ENCODE assay signal across 9 cellular contexts in genomic region chr22:42688241-42688913, GRCh38. TPM values are rescaled to one million over a fixed set of nuclear protein-coding genes. Genes with fewer than 3 reads are reported as not detected.
DNase-seq lines count a peak whose midpoint lies in the region; ATAC-seq, FAIRE-seq and TF ChIP-seq lines count a peak whose summit lies in the region.
"Had no signal": no experiment of that assay in that cellular context is flagged by ENCODE, and none has a peak within 500 bp of the region (broad histone marks: within the 10 kb centered on the region; RNA-seq: fewer than 3 reads in every experiment).

No MANE protein-coding gene starts in this region.

- H3K4me3 Mint-ChIP-seq in activated naive CD4-positive, alpha-beta T cell treated with anti-CD3 and anti-CD28 coated beads, Interleukin-2, amount 10 ng/mL, durations not matched to agents 7 days and 5 days: no peak overlapping the region

- no peaks in the 10 kb centered on the region for H3K9me3 ChIP-seq in HepG2 (ENCODE audit: low read length)
- H3K9me3 ChIP-seq in thyroid gland: no peaks in the 10 kb centered on the region

- H3K79me2 ChIP-seq in HepG2 (ENCODE audit: insufficient read depth, low read length): no peaks in the 10 kb centered on the region

- H3K4me3 ChIP-seq in HepG2 (replicated peaks in 1 of 3; ENCODE audit: insufficient read depth in 1 of 3, low read depth in 2 of 3, low read length in 3 of 3): peak overlapping the region; percentile 32 to 60 (median 50)
- H3K4me3 ChIP-seq in thyroid gland (replicated peaks in 1 of 3): no peak overlapping the region

- H3K36me3 Mint-ChIP-seq in activated naive CD4-positive, alpha-beta T cell treated with anti-CD3 and anti-CD28 coated beads, Interleukin-2, amount 10 ng/mL, durations not matched to agents 7 days and 5 days: no peaks in the 10 kb centered on the region

- H3K27ac ChIP-seq in cingulate gyrus (ENCODE audit: low read depth, low read length) (peak overlapping the region; percentile 72), HepG2 (ENCODE audit: extremely low read length, insufficient read depth, low read length) (no peak overlapping the region), thyroid gland (peak overlapping the region; percentile 53 to 93 (median 85))
- H3K27ac ChIP-seq: HL-60 had no signal

- CTCF ChIA-PET in HepG2 (lab: Yijun Ruan, JAX; ENCODE audit: low intra/inter-chr PET ratio, low total read pairs): no interaction called here
- CTCF ChIA-PET in activated naive CD4-positive, alpha-beta T cell treated with anti-CD3 and anti-CD28 coated beads, Interleukin-2, amount 10 ng/mL, durations not matched to agents 7 days and 5 days (lab: Charles Lee): no interaction called here

- no peak overlapping the region for H2AFZ ChIP-seq in HepG2 (ENCODE audit: low read length)

- intact Hi-C loops in HepG2 (cut with micrococcal nuclease; ENCODE audit: unreplicated experiment): no loop called here
- intact Hi-C loops in thyroid gland (cut with DNase I): no loop called here

- no peaks in the 10 kb centered on the region for H3K36me3 ChIP-seq in HepG2 (replicated peaks in 1 of 2; ENCODE audit: control insufficient read depth in 1 of 2, insufficient read depth in 2 of 2, low read length in 2 of 2)
- peaks cover 7% of the 10 kb centered on the region in 2 donors for H3K36me3 ChIP-seq in thyroid gland

- peak; percentile 78 for ATAC-seq in HepG2
- ATAC-seq in GM21825 (IDR thresholded peaks at IDR 0.05; ENCODE audit: unreplicated experiment): no peak
- no peak for ATAC-seq in HG03159 (IDR thresholded peaks at IDR 0.05; ENCODE audit: unreplicated experiment)

- no TSS peak for BruUV-seq in HepG2 (replicated peaks; lab: Mats Ljungman, UMichigan)

- DNase-seq in EL (peak; percentile 91), NCI-H345 (lab: John Stamatoyannopoulos, UW) (peak; percentile 67), HepG2 (ENCODE audit: low spot score) (peak; percentile 57), thyroid gland (peak; percentile 91 to 92)
- DNase-seq in activated naive CD4-positive, alpha-beta T cell treated with anti-CD3 and anti-CD28 coated beads, Interleukin-2, amount 10 ng/mL, durations not matched to agents 7 days and 5 days: no peak

- H3K27ac Mint-ChIP-seq in activated naive CD4-positive, alpha-beta T cell treated with anti-CD3 and anti-CD28 coated beads, Interleukin-2, amount 10 ng/mL, durations not matched to agents 7 days and 5 days: no peak overlapping the region

- TF ChIP-seq POLR2A in HepG2 (IDR thresholded peaks at IDR 0.05; ENCODE audit: insufficient read depth in 1 of 2, low read depth in 2 of 2, low read length in 2 of 2) (no peak), thyroid gland (IDR thresholded peaks at IDR 0.05) (peak in 1 of 2 donors; percentile 54)

- H4K20me1 ChIP-seq in HepG2 (ENCODE audit: insufficient read depth, low read length): no peaks in the 10 kb centered on the region

- FAIRE-seq in HepG2 (lab: Jason Lieb, UNC): peak; percentile 76

- peaks cover 21% of the 10 kb centered on the region for H3K27me3 Mint-ChIP-seq in activated naive CD4-positive, alpha-beta T cell treated with anti-CD3 and anti-CD28 coated beads, Interleukin-2, amount 10 ng/mL, durations not matched to agents 7 days and 5 days

- in situ Hi-C loops in HepG2 (cut with HindIII; ENCODE audit: extremely low pct_ligation_motif_present, low pct_unique_long_range_greater_than_20kb): no loop called here

- no peaks in the 10 kb centered on the region; a peak in 1 of 5 replicates for H3K27me3 ChIP-seq in HepG2 (ENCODE audit: control insufficient read depth in 1 of 2, insufficient read depth in 2 of 2, low read length in 2 of 2)
- no peaks in the 10 kb centered on the region for H3K27me3 ChIP-seq in thyroid gland

- TF ChIP-seq CTCF in HepG2 (CRISPR knock-in tag; IDR thresholded peaks at IDR 0.05) (peak; percentile 26; the same call in 1 of the 2 replicates), thyroid gland (IDR thresholded peaks at IDR 0.05) (no peak)

- H3K4me1 ChIP-seq in HepG2 (ENCODE audit: insufficient read depth, low read length): peaks cover 54% of the 10 kb centered on the region
- H3K4me1 ChIP-seq in thyroid gland: peaks cover 35 to 63% of the 10 kb centered on the region in 2 donors

- H3K4me2 ChIP-seq in HepG2 (ENCODE audit: low read depth, low read length): peak overlapping the region; percentile 86

- H3K9ac ChIP-seq in HepG2 (ENCODE audit: insufficient read depth, low read depth, low read length): peak overlapping the region; percentile 41; the same call in 1 of the 2 replicates

- H3K9me3 Mint-ChIP-seq in activated naive CD4-positive, alpha-beta T cell treated with anti-CD3 and anti-CD28 coated beads, Interleukin-2, amount 10 ng/mL, durations not matched to agents 7 days and 5 days: no peaks in the 10 kb centered on the region

- no peak for TF ChIP-seq RAD21 in HepG2 (CRISPR knock-in tag; IDR thresholded peaks at IDR 0.05)

- 3% methylated on average over 10 of the region's 19 CpGs for WGBS in HepG2 (ENCODE audit: low lambda C conversion rate)
- WGBS in thyroid gland, 2 donors: 9 to 24% methylated on average over 12 of the region's 19 CpGs

- no peaks in the 10 kb centered on the region for H3K4me1 Mint-ChIP-seq in activated naive CD4-positive, alpha-beta T cell treated with anti-CD3 and anti-CD28 coated beads, Interleukin-2, amount 10 ng/mL, durations not matched to agents 7 days and 5 days

- POLR2A ChIA-PET in HepG2 (lab: Yijun Ruan, JAX): interaction anchor here (1.2 to 3.7 kb wide), 6 partner anchors 9 to 73 kb away, joined by 3 to 16 read pairs (median 7); partner anchors contain the start of genes CYB5R3 and POLDIP3

- TF ChIP-seq EP300 in HepG2 (IDR thresholded peaks at IDR 0.05; ENCODE audit: low read depth in 2 of 2, low read length in 2 of 2): peak in 1 of 2 experiments; percentile 61; a peak in 1 of 4 replicates
- peak; percentile 10; the same call in 1 of the 2 replicates for TF ChIP-seq EP300 in HepG2 (CRISPR knock-in tag; IDR thresholded peaks at IDR 0.05; ENCODE audit: borderline replicate concordance)

RNA-seq across cellular contexts. Expression of gene A4GALT, which starts 32.3 kb away (rescaled TPM):
- total RNA-seq in HepG2 (2016; rRNA removed; fragmentation: Illumina TruSeq; extraction: Trizol) (0.09 TPM in 1 of 2 replicates, not detected in the other), thyroid gland (10 to 100 TPM; 12.6 to 23.9 (median 18.0) TPM)
- total RNA-seq in HepG2 (2016; cell fraction: cytosol; rRNA removed; fragmentation: Illumina TruSeq; extraction: Trizol; ENCODE audit: low read depth): not detected in 2 replicates
- not detected in 2 replicates for total RNA-seq in HepG2 (2016; cell fraction: insoluble cytoplasmic fraction; rRNA removed; fragmentation: Illumina TruSeq; extraction: Trizol)
- total RNA-seq in HepG2 (2016; cell fraction: membrane; rRNA removed; fragmentation: Illumina TruSeq; extraction: Trizol): not detected in 2 replicates
- not detected in 2 replicates for total RNA-seq in HepG2 (2016; cell fraction: nucleus; rRNA removed; fragmentation: Illumina TruSeq; extraction: Trizol)
- polyA plus RNA-seq in HepG2 (2011; rRNA removed): 1.1 and 2.7 TPM in 2 replicates
- polyA plus RNA-seq in HepG2 (2011; cell fraction: cytosol; rRNA removed): 2.5 and 4.5 TPM in 2 replicates
- polyA plus RNA-seq in HepG2 (2011; cell fraction: nucleus; rRNA removed): 3.2 and 3.6 TPM in 2 replicates
- polyA plus RNA-seq in HepG2 (2012): 0.74 and 1.8 TPM in 2 replicates
- polyA plus RNA-seq in HepG2 (2016; cell fraction: cytosol; fragmentation: Illumina TruSeq; extraction: Trizol; ENCODE audit: low read depth): not detected in 2 replicates
- 0.15 TPM in 1 of 2 replicates, not detected in the other for polyA plus RNA-seq in HepG2 (2016; cell fraction: insoluble cytoplasmic fraction; fragmentation: Illumina TruSeq; extraction: Trizol; ENCODE audit: low read depth)
- polyA plus RNA-seq in HepG2 (2016; cell fraction: membrane; fragmentation: Illumina TruSeq; extraction: Trizol; ENCODE audit: low read depth): 0.09 TPM in 1 of 2 replicates, not detected in the other
- not detected in 2 replicates for polyA plus RNA-seq in HepG2 (2016; cell fraction: nucleus; fragmentation: Illumina TruSeq; extraction: Trizol; ENCODE audit: insufficient read depth, low read depth)
- polyA minus RNA-seq in HepG2 (2011; rRNA and poly(A)+ RNA removed; ENCODE audit: low replicate concordance): 7.6 and 7.8 TPM in 2 replicates
- polyA minus RNA-seq in HepG2 (2011; cell fraction: cytosol; rRNA and poly(A)+ RNA removed): 1.5 and 2.5 TPM in 2 replicates
- 2.1 and 2.9 TPM in 2 replicates for polyA minus RNA-seq in HepG2 (2011; cell fraction: nucleus; rRNA and poly(A)+ RNA removed)

RNA-seq across cellular contexts. Expression of gene CYB5R3, which starts 39.2 kb away (rescaled TPM):
- 31.5 and 32.4 TPM in 2 replicates for total RNA-seq in HepG2 (2016; rRNA removed; fragmentation: Illumina TruSeq; extraction: Trizol)
- total RNA-seq in HepG2 (2016; cell fraction: cytosol; rRNA removed; fragmentation: Illumina TruSeq; extraction: Trizol; ENCODE audit: low read depth): 9.5 and 9.9 TPM in 2 replicates
- total RNA-seq in HepG2 (2016; cell fraction: insoluble cytoplasmic fraction; rRNA removed; fragmentation: Illumina TruSeq; extraction: Trizol): 27.7 and 33.5 TPM in 2 replicates
- 19.2 and 24.7 TPM in 2 replicates for total RNA-seq in HepG2 (2016; cell fraction: membrane; rRNA removed; fragmentation: Illumina TruSeq; extraction: Trizol)
- total RNA-seq in HepG2 (2016; cell fraction: nucleus; rRNA removed; fragmentation: Illumina TruSeq; extraction: Trizol): 26.9 and 30.5 TPM in 2 replicates
- polyA plus RNA-seq in HepG2 (2011; rRNA removed): 305 and 347 TPM in 2 replicates
- 171 and 227 TPM in 2 replicates for polyA plus RNA-seq in HepG2 (2011; cell fraction: cytosol; rRNA removed)
- 180 and 209 TPM in 2 replicates for polyA plus RNA-seq in HepG2 (2011; cell fraction: nucleus; rRNA removed)
- polyA plus RNA-seq in HepG2 (2012): 258 and 265 TPM in 2 replicates
- 41.8 and 43.2 TPM in 2 replicates for polyA plus RNA-seq in HepG2 (2016; cell fraction: cytosol; fragmentation: Illumina TruSeq; extraction: Trizol; ENCODE audit: low read depth)
- 103 and 141 TPM in 2 replicates for polyA plus RNA-seq in HepG2 (2016; cell fraction: insoluble cytoplasmic fraction; fragmentation: Illumina TruSeq; extraction: Trizol; ENCODE audit: low read depth)
- polyA plus RNA-seq in HepG2 (2016; cell fraction: membrane; fragmentation: Illumina TruSeq; extraction: Trizol; ENCODE audit: low read depth): 69.2 and 69.5 TPM in 2 replicates
- 118 and 123 TPM in 2 replicates for polyA plus RNA-seq in HepG2 (2016; cell fraction: nucleus; fragmentation: Illumina TruSeq; extraction: Trizol; ENCODE audit: insufficient read depth, low read depth)
- 63.4 and 306 TPM in 2 replicates for polyA minus RNA-seq in HepG2 (2011; rRNA and poly(A)+ RNA removed; ENCODE audit: low replicate concordance)
- 173 and 208 TPM in 2 replicates for polyA minus RNA-seq in HepG2 (2011; cell fraction: cytosol; rRNA and poly(A)+ RNA removed)
- 50.5 and 63.4 TPM in 2 replicates for polyA minus RNA-seq in HepG2 (2011; cell fraction: nucleus; rRNA and poly(A)+ RNA removed)
- total RNA-seq in thyroid gland: 100 to 1,000 TPM in 1 of 4 donors, 10 to 100 TPM in 3; 52.6 to 120 (median 75.5) TPM

RNA-seq across cellular contexts. Expression of gene ATP5MGL, which starts 48.0 kb away (rescaled TPM):
- total RNA-seq in HepG2 (2016; rRNA removed; fragmentation: Illumina TruSeq; extraction: Trizol) (0.97 TPM in 1 of 2 replicates, not detected in the other), thyroid gland (not detected)
- total RNA-seq in HepG2 (2016; cell fraction: cytosol; rRNA removed; fragmentation: Illumina TruSeq; extraction: Trizol; ENCODE audit: low read depth): 0.35 TPM in 1 of 2 replicates, not detected in the other
- 0.58 TPM in 1 of 2 replicates, not detected in the other for total RNA-seq in HepG2 (2016; cell fraction: insoluble cytoplasmic fraction; rRNA removed; fragmentation: Illumina TruSeq; extraction: Trizol)
- total RNA-seq in HepG2 (2016; cell fraction: membrane; rRNA removed; fragmentation: Illumina TruSeq; extraction: Trizol): not detected in 2 replicates
- 0.69 and 1.2 TPM in 2 replicates for total RNA-seq in HepG2 (2016; cell fraction: nucleus; rRNA removed; fragmentation: Illumina TruSeq; extraction: Trizol)
- polyA plus RNA-seq in HepG2 (2011; rRNA removed): 0.40 and 0.50 TPM in 2 replicates
- not detected in 2 replicates for polyA plus RNA-seq in HepG2 (2011; cell fraction: cytosol; rRNA removed)
- 0.40 and 1.1 TPM in 2 replicates for polyA plus RNA-seq in HepG2 (2011; cell fraction: nucleus; rRNA removed)
- polyA plus RNA-seq in HepG2 (2012): 0.21 TPM in 1 of 2 replicates, not detected in the other
- polyA plus RNA-seq in HepG2 (2016; cell fraction: cytosol; fragmentation: Illumina TruSeq; extraction: Trizol; ENCODE audit: low read depth): not detected in 2 replicates
- not detected in 2 replicates for polyA plus RNA-seq in HepG2 (2016; cell fraction: insoluble cytoplasmic fraction; fragmentation: Illumina TruSeq; extraction: Trizol; ENCODE audit: low read depth)
- polyA plus RNA-seq in HepG2 (2016; cell fraction: membrane; fragmentation: Illumina TruSeq; extraction: Trizol; ENCODE audit: low read depth): not detected in 2 replicates
- polyA plus RNA-seq in HepG2 (2016; cell fraction: nucleus; fragmentation: Illumina TruSeq; extraction: Trizol; ENCODE audit: insufficient read depth, low read depth): not detected in 2 replicates
- 2.1 and 4.3 TPM in 2 replicates for polyA minus RNA-seq in HepG2 (2011; rRNA and poly(A)+ RNA removed; ENCODE audit: low replicate concordance)
- not detected in 2 replicates for polyA minus RNA-seq in HepG2 (2011; cell fraction: cytosol; rRNA and poly(A)+ RNA removed)
- 3.9 and 6.5 TPM in 2 replicates for polyA minus RNA-seq in HepG2 (2011; cell fraction: nucleus; rRNA and poly(A)+ RNA removed)

Comparison
In these comparisons a context has a peak if more than half of its experiments do, and no peak if none do; other contexts are left out.
1. H3K4me3 ChIP-seq: peak in HepG2 (3 of 3); none in thyroid gland (0 of 3).
2. RNA of gene A4GALT, which starts 32.3 kb away (total RNA-seq): 12.6 to 23.9 TPM in thyroid gland; 0.09 TPM in HepG2; every median in the first group is over 10 times any median in the second.